ENCODE assay signal across 1 cellular context in the genomic region with DNA sequence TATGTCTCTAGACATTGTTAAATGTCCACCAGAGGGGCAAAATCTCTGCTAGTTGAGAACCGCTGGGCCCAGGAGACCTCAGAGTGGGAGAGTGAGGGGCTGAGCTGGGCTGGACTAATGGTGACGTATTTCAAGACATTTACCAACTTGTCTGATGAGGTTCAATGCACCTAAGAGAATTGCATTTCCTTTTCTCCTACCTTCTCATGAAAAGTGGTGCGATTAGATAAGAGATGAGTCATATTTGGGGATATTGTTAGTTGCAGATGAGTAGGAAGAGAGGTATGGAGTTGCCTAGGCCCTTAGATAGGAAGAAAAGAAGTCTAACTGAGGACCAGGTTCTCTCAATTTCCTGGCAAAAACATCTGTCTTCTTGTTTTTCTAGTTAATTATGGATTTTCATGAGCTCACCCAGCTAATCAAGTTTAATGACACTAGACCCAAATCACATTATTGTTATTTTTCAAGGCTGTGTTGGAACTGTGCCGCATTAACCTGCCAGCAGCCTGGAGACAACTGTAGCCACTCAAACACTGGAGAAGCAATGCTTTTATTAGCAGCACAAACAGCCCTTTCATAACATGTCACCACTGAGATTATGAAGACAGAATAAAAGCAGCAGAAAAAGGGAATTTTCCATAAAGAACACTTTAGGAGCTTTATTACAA.
TF ChIP-seq lines count a peak whose summit lies in the region.

No MANE protein-coding gene starts in this region.

TF ChIP-seq in K562, 482 proteins besides CTCF, POLR2A, EP300 and RAD21 (continues in another document):
- TF ChIP-seq SUPT5H (IDR thresholded peaks at IDR 0.05) (no peak), KAT7 (CRISPR knock-in tag; IDR thresholded peaks at IDR 0.05; ENCODE audit: borderline replicate concordance) (no peak), CBX5 (IDR thresholded peaks at IDR 0.05; ENCODE audit: borderline replicate concordance, low read depth) (no peak), MED1 (CRISPR knock-in tag; IDR thresholded peaks at IDR 0.05; ENCODE audit: borderline replicate concordance) (no peak), HDGF (IDR thresholded peaks at IDR 0.05) (no peak), SMARCE1 (IDR thresholded peaks at IDR 0.05) (peak; percentile 99), BACH1 (tag; IDR thresholded peaks at IDR 0.05) (peak; percentile 50; the same call in 1 of the 2 replicates), CTBP1 (IDR thresholded peaks at IDR 0.05; ENCODE audit: borderline replicate concordance) (peak; percentile 95), MYNN (IDR thresholded peaks at IDR 0.05) (no peak), MYNN (CRISPR knock-in tag; IDR thresholded peaks at IDR 0.05) (no peak), HDAC1 (IDR thresholded peaks at IDR 0.05) (peak in 1 of 2 experiments; percentile 86; a peak in 2 of 4 replicates), NCOR1 (IDR thresholded peaks at IDR 0.05) (peak; percentile 70), NFIC (IDR thresholded peaks at IDR 0.05) (no peak; the same call in 1 of the 2 replicates), TEAD4 (IDR thresholded peaks at IDR 0.05; ENCODE audit: low read length) (peak; percentile 87), TEAD4 (CRISPR knock-in tag; IDR thresholded peaks at IDR 0.05; ENCODE audit: borderline replicate concordance) (no peak), DPF2 (IDR thresholded peaks at IDR 0.05) (peak; percentile 99), CBFA2T2 (conservative IDR thresholded peaks at IDR 0.05) (peak; percentile 81), MBD2 (IDR thresholded peaks at IDR 0.05; ENCODE audit: borderline replicate concordance, low read depth) (no peak), EGR1 (conservative IDR thresholded peaks at IDR 0.05) (peak; percentile 19; the same call in 1 of the 2 replicates), POLR2H (tag; IDR thresholded peaks at IDR 0.05; ENCODE audit: low read depth) (no peak), KDM1A (IDR thresholded peaks at IDR 0.05) (peak; percentile 80 to 87), ETV5 (CRISPR knock-in tag; IDR thresholded peaks at IDR 0.05; ENCODE audit: low read depth) (peak; percentile 64; the same call in 1 of the 2 replicates), BDP1 (IDR thresholded peaks at IDR 0.05; ENCODE audit: insufficient read depth, insufficient read length) (no peak), ZNF274 (IDR thresholded peaks at IDR 0.05; ENCODE audit: borderline replicate concordance, low read depth, low read length) (no peak), HSF4 (CRISPR knock-in tag; IDR thresholded peaks at IDR 0.05; ENCODE audit: borderline replicate concordance) (no peak), ZEB2 (IDR thresholded peaks at IDR 0.05) (peak; percentile 98), FOSL1 (tag; conservative IDR thresholded peaks at IDR 0.05) (peak; percentile 99), ZSCAN32 (CRISPR knock-in tag; IDR thresholded peaks at IDR 0.05) (no peak), LCOR (CRISPR knock-in tag; IDR thresholded peaks at IDR 0.05) (peak; percentile 72), ARNT (IDR thresholded peaks at IDR 0.05) (peak; percentile 24 to 63; a peak in 1 of 4 replicates), GATAD2B (IDR thresholded peaks at IDR 0.05; ENCODE audit: borderline replicate concordance) (peak; percentile 62; the same call in 1 of the 2 replicates), FOXK2 (conservative IDR thresholded peaks at IDR 0.05 in 1 of 2, IDR thresholded peaks at IDR 0.05 in 1 of 2; ENCODE audit: low read depth in 2 of 2) (peak in 1 of 2 experiments; percentile 38; a peak in 2 of 4 replicates), NR1H2 (CRISPR knock-in tag; IDR thresholded peaks at IDR 0.05) (no peak), GABPB1 (CRISPR knock-in tag; IDR thresholded peaks at IDR 0.05) (no peak), SOX6 (IDR thresholded peaks at IDR 0.05) (peak; percentile 95), ZNF551 (CRISPR knock-in tag; IDR thresholded peaks at IDR 0.05) (no peak), MECOM (CRISPR knock-in tag; IDR thresholded peaks at IDR 0.05) (peak; percentile 83), PML (IDR thresholded peaks at IDR 0.05; ENCODE audit: low read length) (peak; percentile 55), ZNF311 (CRISPR knock-in tag; IDR thresholded peaks at IDR 0.05) (no peak), MTA1 (IDR thresholded peaks at IDR 0.05; ENCODE audit: borderline replicate concordance) (0 out of 2 replicates have a peak, but pooled peaks have one; percentile 41), ATF1 (CRISPR knock-in tag; IDR thresholded peaks at IDR 0.05) (no peak), ATF1 (tag; IDR thresholded peaks at IDR 0.05) (peak; percentile 61), E2F3 (CRISPR knock-in tag; IDR thresholded peaks at IDR 0.05) (no peak)
- TF ChIP-seq, protein P1, sequence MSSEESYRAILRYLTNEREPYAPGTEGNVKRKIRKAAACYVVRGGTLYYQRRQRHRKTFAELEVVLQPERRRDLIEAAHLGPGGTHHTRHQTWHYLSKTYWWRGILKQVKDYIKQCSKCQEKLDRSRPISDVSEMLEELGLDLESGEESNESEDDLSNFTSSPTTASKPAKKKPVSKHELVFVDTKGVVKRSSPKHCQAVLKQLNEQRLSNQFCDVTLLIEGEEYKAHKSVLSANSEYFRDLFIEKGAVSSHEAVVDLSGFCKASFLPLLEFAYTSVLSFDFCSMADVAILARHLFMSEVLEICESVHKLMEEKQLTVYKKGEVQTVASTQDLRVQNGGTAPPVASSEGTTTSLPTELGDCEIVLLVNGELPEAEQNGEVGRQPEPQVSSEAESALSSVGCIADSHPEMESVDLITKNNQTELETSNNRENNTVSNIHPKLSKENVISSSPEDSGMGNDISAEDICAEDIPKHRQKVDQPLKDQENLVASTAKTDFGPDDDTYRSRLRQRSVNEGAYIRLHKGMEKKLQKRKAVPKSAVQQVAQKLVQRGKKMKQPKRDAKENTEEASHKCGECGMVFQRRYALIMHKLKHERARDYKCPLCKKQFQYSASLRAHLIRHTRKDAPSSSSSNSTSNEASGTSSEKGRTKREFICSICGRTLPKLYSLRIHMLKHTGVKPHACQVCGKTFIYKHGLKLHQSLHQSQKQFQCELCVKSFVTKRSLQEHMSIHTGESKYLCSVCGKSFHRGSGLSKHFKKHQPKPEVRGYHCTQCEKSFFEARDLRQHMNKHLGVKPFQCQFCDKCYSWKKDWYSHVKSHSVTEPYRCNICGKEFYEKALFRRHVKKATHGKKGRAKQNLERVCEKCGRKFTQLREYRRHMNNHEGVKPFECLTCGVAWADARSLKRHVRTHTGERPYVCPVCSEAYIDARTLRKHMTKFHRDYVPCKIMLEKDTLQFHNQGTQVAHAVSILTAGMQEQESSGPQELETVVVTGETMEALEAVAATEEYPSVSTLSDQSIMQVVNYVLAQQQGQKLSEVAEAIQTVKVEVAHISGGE (CRISPR knock-in tag; IDR thresholded peaks at IDR 0.05) = 0 out of 6 replicates have a peak, but pooled peaks of 1 of the 3 experiments have one; percentile 40
- TF ChIP-seq, protein P2, sequence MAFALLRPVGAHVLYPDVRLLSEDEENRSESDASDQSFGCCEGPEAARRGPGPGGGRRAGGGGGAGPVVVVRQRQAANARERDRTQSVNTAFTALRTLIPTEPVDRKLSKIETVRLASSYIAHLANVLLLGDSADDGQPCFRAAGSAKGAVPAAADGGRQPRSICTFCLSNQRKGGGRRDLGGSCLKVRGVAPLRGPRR (CRISPR knock-in tag; IDR thresholded peaks at IDR 0.05) = no peak
- TF ChIP-seq, protein P3, sequence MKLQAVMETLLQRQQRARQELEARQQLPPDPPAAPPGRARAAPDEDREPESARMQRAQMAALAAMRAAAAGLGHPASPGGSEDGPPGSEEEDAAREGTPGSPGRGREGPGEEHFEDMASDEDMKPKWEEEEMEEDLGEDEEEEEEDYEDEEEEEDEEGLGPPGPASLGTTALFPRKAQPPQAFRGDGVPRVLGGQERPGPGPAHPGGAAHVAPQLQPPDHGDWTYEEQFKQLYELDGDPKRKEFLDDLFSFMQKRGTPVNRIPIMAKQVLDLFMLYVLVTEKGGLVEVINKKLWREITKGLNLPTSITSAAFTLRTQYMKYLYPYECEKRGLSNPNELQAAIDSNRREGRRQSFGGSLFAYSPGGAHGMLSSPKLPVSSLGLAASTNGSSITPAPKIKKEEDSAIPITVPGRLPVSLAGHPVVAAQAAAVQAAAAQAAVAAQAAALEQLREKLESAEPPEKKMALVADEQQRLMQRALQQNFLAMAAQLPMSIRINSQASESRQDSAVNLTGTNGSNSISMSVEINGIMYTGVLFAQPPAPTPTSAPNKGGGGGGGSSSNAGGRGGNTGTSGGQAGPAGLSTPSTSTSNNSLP (IDR thresholded peaks at IDR 0.05; ENCODE audit: borderline replicate concordance, low read depth, low read length) = peak; percentile 82; the same call in 1 of the 2 replicates
- TF ChIP-seq, protein P4, sequence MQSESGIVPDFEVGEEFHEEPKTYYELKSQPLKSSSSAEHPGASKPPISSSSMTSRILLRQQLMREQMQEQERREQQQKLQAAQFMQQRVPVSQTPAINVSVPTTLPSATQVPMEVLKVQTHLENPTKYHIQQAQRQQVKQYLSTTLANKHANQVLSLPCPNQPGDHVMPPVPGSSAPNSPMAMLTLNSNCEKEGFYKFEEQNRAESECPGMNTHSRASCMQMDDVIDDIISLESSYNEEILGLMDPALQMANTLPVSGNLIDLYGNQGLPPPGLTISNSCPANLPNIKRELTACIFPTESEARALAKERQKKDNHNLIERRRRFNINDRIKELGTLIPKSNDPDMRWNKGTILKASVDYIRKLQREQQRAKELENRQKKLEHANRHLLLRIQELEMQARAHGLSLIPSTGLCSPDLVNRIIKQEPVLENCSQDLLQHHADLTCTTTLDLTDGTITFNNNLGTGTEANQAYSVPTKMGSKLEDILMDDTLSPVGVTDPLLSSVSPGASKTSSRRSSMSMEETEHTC (IDR thresholded peaks at IDR 0.05) = no peak
- TF ChIP-seq, protein P5, sequence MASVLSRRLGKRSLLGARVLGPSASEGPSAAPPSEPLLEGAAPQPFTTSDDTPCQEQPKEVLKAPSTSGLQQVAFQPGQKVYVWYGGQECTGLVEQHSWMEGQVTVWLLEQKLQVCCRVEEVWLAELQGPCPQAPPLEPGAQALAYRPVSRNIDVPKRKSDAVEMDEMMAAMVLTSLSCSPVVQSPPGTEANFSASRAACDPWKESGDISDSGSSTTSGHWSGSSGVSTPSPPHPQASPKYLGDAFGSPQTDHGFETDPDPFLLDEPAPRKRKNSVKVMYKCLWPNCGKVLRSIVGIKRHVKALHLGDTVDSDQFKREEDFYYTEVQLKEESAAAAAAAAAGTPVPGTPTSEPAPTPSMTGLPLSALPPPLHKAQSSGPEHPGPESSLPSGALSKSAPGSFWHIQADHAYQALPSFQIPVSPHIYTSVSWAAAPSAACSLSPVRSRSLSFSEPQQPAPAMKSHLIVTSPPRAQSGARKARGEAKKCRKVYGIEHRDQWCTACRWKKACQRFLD (CRISPR knock-in tag; IDR thresholded peaks at IDR 0.05) = peak; percentile 66
- TF ChIP-seq, protein P6, sequence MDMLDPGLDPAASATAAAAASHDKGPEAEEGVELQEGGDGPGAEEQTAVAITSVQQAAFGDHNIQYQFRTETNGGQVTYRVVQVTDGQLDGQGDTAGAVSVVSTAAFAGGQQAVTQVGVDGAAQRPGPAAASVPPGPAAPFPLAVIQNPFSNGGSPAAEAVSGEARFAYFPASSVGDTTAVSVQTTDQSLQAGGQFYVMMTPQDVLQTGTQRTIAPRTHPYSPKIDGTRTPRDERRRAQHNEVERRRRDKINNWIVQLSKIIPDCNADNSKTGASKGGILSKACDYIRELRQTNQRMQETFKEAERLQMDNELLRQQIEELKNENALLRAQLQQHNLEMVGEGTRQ (CRISPR knock-in tag; IDR thresholded peaks at IDR 0.05) = no peak
- TF ChIP-seq, protein P7, sequence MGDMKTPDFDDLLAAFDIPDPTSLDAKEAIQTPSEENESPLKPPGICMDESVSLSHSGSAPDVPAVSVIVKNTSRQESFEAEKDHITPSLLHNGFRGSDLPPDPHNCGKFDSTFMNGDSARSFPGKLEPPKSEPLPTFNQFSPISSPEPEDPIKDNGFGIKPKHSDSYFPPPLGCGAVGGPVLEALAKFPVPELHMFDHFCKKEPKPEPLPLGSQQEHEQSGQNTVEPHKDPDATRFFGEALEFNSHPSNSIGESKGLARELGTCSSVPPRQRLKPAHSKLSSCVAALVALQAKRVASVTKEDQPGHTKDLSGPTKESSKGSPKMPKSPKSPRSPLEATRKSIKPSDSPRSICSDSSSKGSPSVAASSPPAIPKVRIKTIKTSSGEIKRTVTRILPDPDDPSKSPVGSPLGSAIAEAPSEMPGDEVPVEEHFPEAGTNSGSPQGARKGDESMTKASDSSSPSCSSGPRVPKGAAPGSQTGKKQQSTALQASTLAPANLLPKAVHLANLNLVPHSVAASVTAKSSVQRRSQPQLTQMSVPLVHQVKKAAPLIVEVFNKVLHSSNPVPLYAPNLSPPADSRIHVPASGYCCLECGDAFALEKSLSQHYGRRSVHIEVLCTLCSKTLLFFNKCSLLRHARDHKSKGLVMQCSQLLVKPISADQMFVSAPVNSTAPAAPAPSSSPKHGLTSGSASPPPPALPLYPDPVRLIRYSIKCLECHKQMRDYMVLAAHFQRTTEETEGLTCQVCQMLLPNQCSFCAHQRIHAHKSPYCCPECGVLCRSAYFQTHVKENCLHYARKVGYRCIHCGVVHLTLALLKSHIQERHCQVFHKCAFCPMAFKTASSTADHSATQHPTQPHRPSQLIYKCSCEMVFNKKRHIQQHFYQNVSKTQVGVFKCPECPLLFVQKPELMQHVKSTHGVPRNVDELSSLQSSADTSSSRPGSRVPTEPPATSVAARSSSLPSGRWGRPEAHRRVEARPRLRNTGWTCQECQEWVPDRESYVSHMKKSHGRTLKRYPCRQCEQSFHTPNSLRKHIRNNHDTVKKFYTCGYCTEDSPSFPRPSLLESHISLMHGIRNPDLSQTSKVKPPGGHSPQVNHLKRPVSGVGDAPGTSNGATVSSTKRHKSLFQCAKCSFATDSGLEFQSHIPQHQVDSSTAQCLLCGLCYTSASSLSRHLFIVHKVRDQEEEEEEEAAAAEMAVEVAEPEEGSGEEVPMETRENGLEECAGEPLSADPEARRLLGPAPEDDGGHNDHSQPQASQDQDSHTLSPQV (IDR thresholded peaks at IDR 0.05) = peak; percentile 64
- TF ChIP-seq, protein P8, sequence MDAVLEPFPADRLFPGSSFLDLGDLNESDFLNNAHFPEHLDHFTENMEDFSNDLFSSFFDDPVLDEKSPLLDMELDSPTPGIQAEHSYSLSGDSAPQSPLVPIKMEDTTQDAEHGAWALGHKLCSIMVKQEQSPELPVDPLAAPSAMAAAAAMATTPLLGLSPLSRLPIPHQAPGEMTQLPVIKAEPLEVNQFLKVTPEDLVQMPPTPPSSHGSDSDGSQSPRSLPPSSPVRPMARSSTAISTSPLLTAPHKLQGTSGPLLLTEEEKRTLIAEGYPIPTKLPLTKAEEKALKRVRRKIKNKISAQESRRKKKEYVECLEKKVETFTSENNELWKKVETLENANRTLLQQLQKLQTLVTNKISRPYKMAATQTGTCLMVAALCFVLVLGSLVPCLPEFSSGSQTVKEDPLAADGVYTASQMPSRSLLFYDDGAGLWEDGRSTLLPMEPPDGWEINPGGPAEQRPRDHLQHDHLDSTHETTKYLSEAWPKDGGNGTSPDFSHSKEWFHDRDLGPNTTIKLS (IDR thresholded peaks at IDR 0.05; ENCODE audit: borderline replicate concordance, low read depth) = no peak
